ENCODE assay signal across 8 cellular contexts in the genomic region with DNA sequence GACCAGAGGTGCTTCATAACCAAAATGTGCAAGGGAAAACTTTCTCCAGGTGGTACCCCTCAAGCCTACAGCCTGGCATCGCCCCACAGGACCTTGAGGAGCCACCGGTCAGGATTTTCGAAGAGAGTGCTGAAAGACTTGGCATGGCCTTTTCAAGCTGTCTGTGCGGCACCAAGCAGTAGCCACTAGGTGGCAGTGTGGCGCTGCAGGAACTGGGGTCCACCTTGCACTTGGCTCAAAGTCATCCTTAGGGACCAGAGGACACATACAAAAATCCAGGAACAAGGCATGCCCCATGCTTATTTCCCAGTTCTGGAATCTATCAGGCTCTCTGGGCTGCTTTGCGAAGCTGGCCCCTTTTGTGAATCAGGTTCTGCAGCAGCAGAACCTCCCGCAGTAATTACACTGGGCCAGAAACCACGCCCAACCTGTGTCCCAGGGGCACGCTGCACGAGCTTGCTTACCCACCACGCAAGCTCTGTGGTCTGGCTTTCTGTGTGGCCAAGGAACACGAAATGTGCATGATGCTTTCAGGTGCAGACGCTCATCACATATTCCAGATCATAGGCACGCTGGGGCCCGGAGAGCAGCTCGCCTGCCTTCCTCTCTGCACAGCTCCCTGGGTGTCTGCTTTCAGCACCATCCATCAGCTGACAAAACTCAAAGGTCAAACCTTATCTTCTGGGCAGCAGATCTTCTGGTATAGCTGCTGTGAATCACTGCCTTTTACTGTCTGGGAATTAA.
DNase-seq lines count a peak whose midpoint lies in the region; ATAC-seq lines count a peak whose summit lies in the region.

No MANE protein-coding gene starts in this region.

- intact Hi-C loops in left ventricle myocardium superior (cut with micrococcal nuclease): loop anchor here (5.0 to 10.0 kb wide), 2 partner anchors 199 to 606 kb away; no protein-coding TSS in a partner anchor

- ATAC-seq in GM21825 (IDR thresholded peaks at IDR 0.05; ENCODE audit: unreplicated experiment) (peak; percentile 68), left ventricle myocardium superior (peak; percentile 86)

- DNase-seq in DMS79 treated with DMSO at 0.1 percent for 48 hours (lab: John Stamatoyannopoulos, UW) (peak; percentile 72), NCI-H1105 treated with DMSO at 0.1 percent for 48 hours (lab: John Stamatoyannopoulos, UW) (peak; percentile 65), T-helper 1 cell (peak; percentile 46 to 65 (median 56)), amniotic stem cell (lab: John Stamatoyannopoulos, UW) (peak; percentile 40), left ventricle myocardium superior (peak; percentile 91), retina (peak; percentile 92), cortex of kidney (lab: John Stamatoyannopoulos, UW) (no peak)
